23 cellular contexts compared by ENCODE assay signal in genomic region chr1:116581323-116581885, GRCh38.
"Had no signal": no experiment of that assay in that cellular context is flagged by ENCODE, and none has a peak within 500 bp of the region (broad histone marks: within the 10 kb centered on the region; RNA-seq: fewer than 3 reads in every experiment).

No MANE protein-coding gene starts in this region.

- H3K27ac ChIP-seq: brain microvascular endothelial cell, cardiac muscle cell, SJSA1 had no signal

- H3K27me3 ChIP-seq: brain microvascular endothelial cell, cardiac muscle cell, SJSA1 had no signal

- DNase-seq: activated CD4-positive, alpha-beta memory T cell treated with anti-CD3 and anti-CD28 coated beads for 36 hours; activated CD4-positive, alpha-beta T cell treated with anti-CD3 and anti-CD28 coated beads, Interleukin-2, amount 10 ng/mL, durations not matched to agents 7 days and 5 days; activated CD4-positive, CD25-positive, alpha-beta regulatory T cell; activated CD8-positive, alpha-beta memory T cell treated with anti-CD3 and anti-CD28 coated beads for 24 hours; activated gamma-delta T cell; activated naive CD4-positive, alpha-beta T cell treated with anti-CD3 and anti-CD28 coated beads for 36 hours; activated T-cell treated with anti-CD3 and anti-CD28 coated beads, Interleukin-2, amount 50 U/mL, for 4 hours; amygdala; brain microvascular endothelial cell; KG1; MM.1S; NCI-H1105; NCI-H1436; NCI-H1694 treated with DMSO at 0.1 percent for 48 hours; NCI-H2081 treated with DMSO at 0.1 percent for 48 hours; NCI-H226; NCI-H526 treated with DMSO at 0.1 percent for 48 hours; PC-3; SHP77; SW 1271 had no signal

- H3K36me3 ChIP-seq: brain microvascular endothelial cell, SJSA1 had no signal

- H3K4me1 ChIP-seq: SJSA1 had no signal

- ATAC-seq: activated T-cell treated with anti-CD3 and anti-CD28 coated beads, Interleukin-2, amount 50 U/mL, for 4 hours; PC-3; SK-N-SH treated with all-trans-retinoic acid at 6 μM for 48 hours had no signal

- H3K9me3 ChIP-seq: SJSA1 had no signal

- H3K4me3 ChIP-seq: cardiac muscle cell, SJSA1 had no signal
